In the genomic region with DNA sequence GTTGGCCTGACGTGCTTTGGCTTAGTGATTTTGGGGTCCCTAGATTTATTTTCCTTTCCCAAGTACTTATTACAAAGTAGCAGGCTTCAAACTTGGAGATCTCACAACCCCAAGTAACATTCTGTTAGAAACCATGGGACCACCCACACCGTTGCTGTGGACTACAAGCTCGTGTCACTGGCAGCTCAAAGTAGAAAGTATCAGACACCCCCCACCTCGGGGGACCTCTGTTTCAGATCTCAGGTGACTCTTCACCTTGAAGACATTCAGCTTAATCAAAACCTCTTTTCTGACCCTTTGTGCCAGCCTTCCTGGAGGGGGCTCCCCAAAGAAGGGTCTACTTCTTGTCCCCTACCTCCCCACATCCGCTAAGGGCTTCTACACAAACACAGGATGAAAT, we compare ENCODE assay signal across 19 cellular contexts. TPM values are rescaled to one million over a fixed set of nuclear protein-coding genes. Genes with fewer than 3 reads are reported as not detected.
DNase-seq lines count a peak whose midpoint lies in the region; ATAC-seq, FAIRE-seq and TF ChIP-seq lines count a peak whose summit lies in the region.
"Had no signal": no experiment of that assay in that cellular context is flagged by ENCODE, and none has a peak within 500 bp of the region (broad histone marks: within the 10 kb centered on the region; RNA-seq: fewer than 3 reads in every experiment).

No MANE protein-coding gene starts in this region.

- H3K9me3 ChIP-seq in lower lobe of right lung (no peaks in the 10 kb centered on the region), spleen (peaks cover 0 to 22% (median 13%) of the 10 kb centered on the region in 8 donors), body of pancreas (peaks cover 0 to 10% (median 0%) of the 10 kb centered on the region in 3 donors), small intestine (ENCODE audit: control insufficient read depth, low read depth) (peaks cover 4% of the 10 kb centered on the region)

- H3K27me3 ChIP-seq in H7 (ENCODE audit: control insufficient read depth, insufficient read depth, low read length), result no peaks in the 10 kb centered on the region
- peaks cover 8% of the 10 kb centered on the region for H3K27me3 ChIP-seq in lower lobe of right lung (ENCODE audit: low read depth)
- H3K27me3 ChIP-seq in spleen (replicated peaks in 1 of 7), result peaks cover 0 to 26% (median 0%) of the 10 kb centered on the region in 7 donors
- no peaks in the 10 kb centered on the region for H3K27me3 ChIP-seq in body of pancreas
- H3K27me3 ChIP-seq in small intestine (ENCODE audit: control insufficient read depth in 2 of 2, insufficient read depth in 2 of 2, low read length in 2 of 2), result no peaks in the 10 kb centered on the region
- H3K27me3 ChIP-seq: BLaER1 had no signal

- DNase-seq in activated effector memory CD4-positive, alpha-beta T cell treated with anti-CD3 and anti-CD28 coated beads, Interleukin-2, amount 50 U/mL, for 16 hours, result peak; percentile 38
- no peak for DNase-seq in activated effector memory CD4-positive, alpha-beta T cell treated with Interleukin-2 at 50 U/mL for 16 hours
- DNase-seq in H7 (peak; percentile 26), lower lobe of right lung (peak; percentile 27), spleen (peak; percentile 12), body of pancreas (no peak), NCI-H446 (lab: John Stamatoyannopoulos, UW) (no peak), small intestine (no peak)
- DNase-seq: CD8-positive, alpha-beta memory T cell; DND-41; GDM1; GOT3 had no signal

- TF ChIP-seq POLR2A in spleen (IDR thresholded peaks at IDR 0.05), result no peak
- TF ChIP-seq POLR2A in body of pancreas (IDR thresholded peaks at IDR 0.05), result no peak

- no peak overlapping the region for H3K4me3 ChIP-seq in H7 (ENCODE audit: insufficient read depth, low read depth, low read length)
- no peak overlapping the region for H3K4me3 ChIP-seq in lower lobe of right lung
- no peak overlapping the region for H3K4me3 ChIP-seq in spleen
- no peak overlapping the region for H3K4me3 ChIP-seq in body of pancreas
- no peak overlapping the region for H3K4me3 ChIP-seq in small intestine (ENCODE audit: low read depth in 1 of 2, low read length in 2 of 2)
- H3K4me3 ChIP-seq: BLaER1, HAP-1 had no signal

- H3K4me1 ChIP-seq in lower lobe of right lung, result no peaks in the 10 kb centered on the region
- no peaks in the 10 kb centered on the region for H3K4me1 ChIP-seq in spleen
- no peaks in the 10 kb centered on the region for H3K4me1 ChIP-seq in body of pancreas
- no peaks in the 10 kb centered on the region for H3K4me1 ChIP-seq in small intestine (ENCODE audit: control insufficient read depth in 2 of 2, insufficient read depth in 1 of 2, low read depth in 1 of 2, low read length in 1 of 2)
- H3K4me1 ChIP-seq: Caco-2, HAP-1 had no signal

- 83 to 88% (median 83%) methylated on average over 5 of the region's 5 CpGs for WGBS in spleen, 5 donors
- 66 to 71% methylated on average over 5 of the region's 5 CpGs for WGBS in body of pancreas, 2 donors
- 72 to 81% (median 81%) methylated on average over 5 of the region's 5 CpGs for WGBS in small intestine, 3 donors

- FAIRE-seq in small intestine (lab: Jason Lieb, UNC), result no peak
- FAIRE-seq: GM12892 had no signal

- ATAC-seq in lower lobe of right lung, result no peak
- no peak for ATAC-seq in body of pancreas

- intact Hi-C loops in lower lobe of right lung (cut with DNase I), result no loop called here
- intact Hi-C loops in spleen (cut with DNase I; ENCODE audit: low total_unique reads), result no loop called here
- intact Hi-C loops in body of pancreas (cut with DNase I), result no loop called here

- H3K27ac ChIP-seq in lower lobe of right lung (no peak overlapping the region), spleen (no peak overlapping the region), body of pancreas (no peak overlapping the region), small intestine (ENCODE audit: low read depth in 1 of 2, low read length in 1 of 2) (no peak overlapping the region)
- H3K27ac ChIP-seq: 22Rv1, BLaER1 had no signal

- no peak for TF ChIP-seq CTCF in lower lobe of right lung (IDR thresholded peaks at IDR 0.05)
- TF ChIP-seq CTCF in spleen (IDR thresholded peaks at IDR 0.05 in 8 of 11, conservative IDR thresholded peaks at IDR 0.05 in 3 of 11), result no peak
- no peak for TF ChIP-seq CTCF in body of pancreas (IDR thresholded peaks at IDR 0.05)

- no peaks in the 10 kb centered on the region for H3K36me3 ChIP-seq in H7 (replicated peaks; ENCODE audit: control insufficient read depth, insufficient read depth, low read length)
- H3K36me3 ChIP-seq in lower lobe of right lung, result no peaks in the 10 kb centered on the region
- no peaks in the 10 kb centered on the region for H3K36me3 ChIP-seq in spleen
- no peaks in the 10 kb centered on the region for H3K36me3 ChIP-seq in body of pancreas (replicated peaks in 1 of 2; ENCODE audit: insufficient read depth in 1 of 2, low read depth in 2 of 2)
- H3K36me3 ChIP-seq in small intestine (ENCODE audit: control insufficient read depth in 2 of 2, insufficient read depth in 2 of 2, low read length in 2 of 2), result no peaks in the 10 kb centered on the region
- H3K36me3 ChIP-seq: BLaER1, HAP-1 had no signal

RNA-seq across cellular contexts. Expression of gene MYT1, which starts 15.7 kb away (rescaled TPM):
- total RNA-seq in H7 (2014; rRNA removed; shearing (Covaris generic)), result 0.69 and 2.1 TPM in 2 replicates
- total RNA-seq in lower lobe of right lung, result not detected
- total RNA-seq in spleen, result 1 to 10 TPM in 2 of 7 donors, under 1 TPM in 2, not detected in 3; 0.57 to 2.2 (median 0.84) TPM
- polyA plus RNA-seq in spleen, result under 1 TPM; 0.08 to 0.80 (median 0.24) TPM
- total RNA-seq in body of pancreas, result under 1 TPM in 1 of 2 donors, not detected in 1; 0.99 TPM
- under 1 TPM in 1 of 3 donors, not detected in 2; 0.63 TPM for polyA plus RNA-seq in small intestine
- total RNA-seq: A673 had no signal
- polyA plus RNA-seq: CD8-positive, alpha-beta memory T cell had no signal

RNA-seq across cellular contexts. Expression of gene NPBWR2, which starts 41.2 kb away (rescaled TPM):
- total RNA-seq in H7 (2014; rRNA removed; shearing (Covaris generic)), result not detected in 2 replicates
- total RNA-seq in lower lobe of right lung, result not detected
- total RNA-seq in spleen, result under 1 TPM in 1 of 7 donors, not detected in 6; 0.26 TPM
- polyA plus RNA-seq in spleen, result not detected
- not detected for total RNA-seq in body of pancreas
- not detected for polyA plus RNA-seq in small intestine
- total RNA-seq: A673; Caco-2; CD8-positive, alpha-beta memory T cell; HT-29 had no signal
- polyA plus RNA-seq: CD8-positive, alpha-beta memory T cell had no signal

Comparison
In these comparisons a context has a peak if more than half of its experiments do, and no peak if none do; other contexts are left out.
1. DNase-seq: peak in activated effector memory CD4-positive, alpha-beta T cell treated with anti-CD3 and anti-CD28 coated beads, Interleukin-2, amount 50 U/mL, for 16 hours (single experiment), H7 (single experiment), lower lobe of right lung (single experiment) and spleen (single experiment); none in activated effector memory CD4-positive, alpha-beta T cell treated with Interleukin-2 at 50 U/mL for 16 hours (single experiment), body of pancreas (0 of 4), NCI-H446 (0 of 2) and small intestine (single experiment).